8 cellular contexts compared by ENCODE assay signal in the genomic region with DNA sequence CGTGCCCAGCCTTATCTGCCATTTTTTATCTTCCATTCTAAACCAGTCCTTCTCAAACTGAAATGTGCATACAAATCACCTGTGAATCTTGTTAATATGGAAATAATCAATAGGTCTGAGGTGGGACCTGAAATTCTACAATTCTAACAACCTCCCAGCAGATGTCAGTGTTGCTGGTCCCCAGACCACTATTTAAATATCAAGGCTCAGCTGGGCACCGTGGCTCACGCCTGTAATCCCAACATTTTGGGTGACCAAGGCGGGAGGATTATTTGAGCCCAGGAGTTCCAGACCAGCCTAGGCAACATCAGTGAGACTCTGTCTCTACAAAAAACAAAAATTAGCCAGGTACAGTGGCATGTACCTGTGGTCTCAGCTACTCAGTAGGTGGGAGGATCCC. TPM values are rescaled to one million over a fixed set of nuclear protein-coding genes. Genes with fewer than 3 reads are reported as not detected.
DNase-seq lines count a peak whose midpoint lies in the region; ATAC-seq and TF ChIP-seq lines count a peak whose summit lies in the region.

No MANE protein-coding gene starts in this region.

- peak; percentile 53 for ATAC-seq in T-helper 17 cell
- no peak for ATAC-seq in GM19455 (IDR thresholded peaks at IDR 0.05; ENCODE audit: unreplicated experiment)

- H3K4me3 ChIP-seq in BJ (ENCODE audit: low read depth, low read length) (no peak overlapping the region), GM12875 (ENCODE audit: low read depth, low read length) (no peak overlapping the region), thyroid gland (replicated peaks in 1 of 3) (no peak overlapping the region)

- DNase-seq in BJ (ENCODE audit: low read depth): no peak
- DNase-seq in T-helper 17 cell: no peak
- DNase-seq in fibroblast of peridontal ligament (ENCODE audit: extremely low read depth): peak; percentile 37
- DNase-seq in thyroid gland: peak in 1 of 2 donors; percentile 23
- no peak for DNase-seq in T-helper 9 cell
- DNase-seq in NCI-H446 treated with DMSO at 0.1 percent for 48 hours (lab: John Stamatoyannopoulos, UW): no peak

- peak overlapping the region; percentile 8 for H3K27ac Mint-ChIP-seq in T-helper 17 cell

- no peak overlapping the region for H3K4me3 Mint-ChIP-seq in T-helper 17 cell

- no peaks in the 10 kb centered on the region for H3K36me3 Mint-ChIP-seq in T-helper 17 cell (ENCODE audit: low read depth)

- CTCF ChIA-PET in BJ (lab: Yijun Ruan, JAX): interaction anchor here (1.3 to 6.1 kb wide), 3 partner anchors 12 to 191 kb away, joined by 4 to 26 read pairs (median 19); no protein-coding TSS in a partner anchor

- 46 to 58% methylated on average over 4 of the region's 4 CpGs for WGBS in thyroid gland, 2 donors

- H3K4me1 ChIP-seq in thyroid gland: peaks cover 25 to 33% of the 10 kb centered on the region in 2 donors

- H3K9me3 ChIP-seq in T-helper 17 cell (ENCODE audit: control insufficient read depth, low read length, poor library complexity, severe bottlenecking): no peaks in the 10 kb centered on the region
- no peaks in the 10 kb centered on the region for H3K9me3 ChIP-seq in thyroid gland

- H3K36me3 ChIP-seq in BJ (ENCODE audit: control insufficient read depth, insufficient read depth, low read length): no peaks in the 10 kb centered on the region
- no peaks in the 10 kb centered on the region for H3K36me3 ChIP-seq in thyroid gland

- no peak overlapping the region for H3K27ac ChIP-seq in thyroid gland

- no peaks in the 10 kb centered on the region for H3K27me3 ChIP-seq in BJ (ENCODE audit: control insufficient read depth, insufficient read depth, low read length)
- no peaks in the 10 kb centered on the region for H3K27me3 ChIP-seq in thyroid gland

- intact Hi-C loops in thyroid gland (cut with DNase I): no loop called here

- peaks cover 10% of the 10 kb centered on the region for H3K27me3 Mint-ChIP-seq in T-helper 17 cell

- H3K4me1 Mint-ChIP-seq in T-helper 17 cell: no peaks in the 10 kb centered on the region

- TF ChIP-seq POLR2A in thyroid gland (IDR thresholded peaks at IDR 0.05): no peak

- POLR2A ChIA-PET in BJ (lab: Charles Lee): no interaction called here

- TF ChIP-seq CTCF in BJ (IDR thresholded peaks at IDR 0.05; ENCODE audit: insufficient read depth, low read depth, low read length) (peak; percentile 33), GM12875 (IDR thresholded peaks at IDR 0.05; ENCODE audit: borderline replicate concordance, insufficient read depth, low read depth, low read length) (peak; percentile 41; the same call in 1 of the 2 replicates), thyroid gland (IDR thresholded peaks at IDR 0.05) (peak in 4 of 6 experiments; percentile 22 to 44 (median 42))

RNA-seq across cellular contexts. Expression of gene UQCRHL, which starts 4.1 kb away (rescaled TPM):
- polyA plus RNA-seq in BJ (2011; rRNA removed): 0.56 and 1.3 TPM in 2 replicates
- polyA minus RNA-seq in BJ (2011; rRNA and poly(A)+ RNA removed): 0.28 and 0.87 TPM in 2 replicates
- under 1 TPM; 0.65 to 0.81 TPM for total RNA-seq in T-helper 17 cell
- 1 to 10 TPM in 2 of 4 donors, under 1 TPM in 2; 0.81 to 1.3 (median 1.00) TPM for total RNA-seq in thyroid gland

RNA-seq across cellular contexts. Expression of gene SPEN, which starts 44.1 kb away (rescaled TPM):
- 3.1 and 4.6 TPM in 2 replicates for polyA plus RNA-seq in BJ (2011; rRNA removed)
- polyA minus RNA-seq in BJ (2011; rRNA and poly(A)+ RNA removed): 13.6 and 25.0 TPM in 2 replicates
- 10 to 100 TPM; 73.8 to 79.1 TPM for total RNA-seq in T-helper 17 cell
- total RNA-seq in thyroid gland: 10 to 100 TPM; 40.7 to 97.0 (median 57.3) TPM

RNA-seq across cellular contexts. Expression of gene FBLIM1, which starts 44.8 kb away (rescaled TPM):
- 147 and 254 TPM in 2 replicates for polyA plus RNA-seq in BJ (2011; rRNA removed)
- 80.3 and 122 TPM in 2 replicates for polyA minus RNA-seq in BJ (2011; rRNA and poly(A)+ RNA removed)
- total RNA-seq in T-helper 17 cell (under 1 TPM in 1 of 2 donors, not detected in 1; 0.21 TPM), thyroid gland (10 to 100 TPM; 11.4 to 28.0 (median 25.9) TPM)

Comparison
In these comparisons a context has a peak if more than half of its experiments do, and no peak if none do; other contexts are left out.
1. RNA of gene FBLIM1, which starts 44.8 kb away (total RNA-seq): 11.4 to 28.0 TPM in thyroid gland; 0.21 TPM in T-helper 17 cell; every median in the first group is over 10 times any median in the second.
2. Peak in every context shown above with its lines, with median percentiles within 50 percentile points of each other: CTCF ChIP-seq.